In the genomic region with DNA sequence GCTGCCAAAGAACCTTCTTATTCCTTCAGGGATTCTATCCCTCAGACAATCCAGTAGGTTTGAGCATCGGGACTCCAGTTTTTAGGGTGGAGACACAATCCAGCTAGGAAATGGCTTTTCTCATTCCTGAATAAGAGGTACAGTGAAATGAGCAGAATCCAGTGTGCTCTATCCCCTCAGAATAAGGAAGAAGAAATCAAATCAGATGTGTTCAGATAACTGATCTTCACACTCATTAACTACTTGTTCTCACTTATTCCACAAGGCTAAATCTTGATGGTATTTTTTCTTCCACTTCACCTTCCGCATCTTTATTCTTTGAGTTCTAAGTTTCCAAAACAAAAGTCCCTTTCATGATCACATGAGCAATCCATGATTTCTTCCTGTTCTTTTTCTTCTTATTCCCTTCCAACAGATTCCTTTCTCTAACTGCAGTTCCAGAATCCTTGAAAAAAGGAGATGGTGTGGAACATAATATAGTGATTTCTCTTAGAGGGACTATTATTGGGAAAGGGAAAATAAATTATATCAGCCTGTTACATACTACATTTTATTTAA, we compare ENCODE assay signal across 9 cellular contexts. TPM values are rescaled to one million over a fixed set of nuclear protein-coding genes. Genes with fewer than 3 reads are reported as not detected.
DNase-seq lines count a peak whose midpoint lies in the region; FAIRE-seq and TF ChIP-seq lines count a peak whose summit lies in the region.
"Had no signal": no experiment of that assay in that cellular context is flagged by ENCODE, and none has a peak within 500 bp of the region (broad histone marks: within the 10 kb centered on the region; RNA-seq: fewer than 3 reads in every experiment).

No MANE protein-coding gene starts in this region.

- H3K9me3 ChIP-seq in muscle layer of colon (ENCODE audit: low read length) = no peaks in the 10 kb centered on the region

- H3K36me3 Mint-ChIP-seq in brain = peaks cover 40% of the 10 kb centered on the region
- H3K36me3 Mint-ChIP-seq: naive B cell had no signal

- no peaks in the 10 kb centered on the region for H3K36me3 ChIP-seq in muscle layer of colon (ENCODE audit: insufficient read depth, low read length)

- peaks cover 22% of the 10 kb centered on the region for H3K4me1 ChIP-seq in muscle layer of colon (ENCODE audit: insufficient read depth, low read length)

- no peak overlapping the region; the same call in 1 of the 2 replicates for H3K27ac ChIP-seq in HL-60 (replicated peaks)
- H3K27ac ChIP-seq in muscle layer of colon (ENCODE audit: low read depth, low read length) = peak overlapping the region; percentile 50

- peaks cover 19% of the 10 kb centered on the region for H3K27me3 Mint-ChIP-seq in brain

- peak overlapping the region; percentile 90 to 100 (median 97) for H3K4me3 Mint-ChIP-seq in brain

- H3K4me3 ChIP-seq in AG04449 (ENCODE audit: low read depth, low read length) (peak overlapping the region; percentile 62), HL-60 (replicated peaks; ENCODE audit: insufficient read depth, low read length) (peak overlapping the region; percentile 55), muscle layer of colon (ENCODE audit: low read depth in 1 of 2, low read length in 2 of 2) (peak overlapping the region in 1 of 2 donors; percentile 68)

- POLR2A ChIA-PET in AG04449 (lab: Yijun Ruan, JAX) = interaction anchor here (0.6 kb wide), 1 partner anchor 19 kb away, joined by 3 read pairs; no protein-coding TSS in a partner anchor

- CTCF ChIA-PET in AG04449 (lab: Yijun Ruan, JAX) = interaction anchor here (1.3 to 2.1 kb wide), 4 partner anchors 9 to 51 kb away, joined by 3 to 8 read pairs (median 6); a partner anchor contains a TSS

- H3K27me3 ChIP-seq in HL-60 (ENCODE audit: insufficient read depth, poor library complexity, severe bottlenecking) = no peaks in the 10 kb centered on the region
- H3K27me3 ChIP-seq in muscle layer of colon (ENCODE audit: control insufficient read depth in 1 of 2, insufficient read depth in 2 of 2, low read length in 2 of 2) = no peaks in the 10 kb centered on the region

- peak overlapping the region; percentile 97 to 100 (median 99) for H3K27ac Mint-ChIP-seq in brain

- no peak for TF ChIP-seq POLR2A in H54 (IDR thresholded peaks at IDR 0.05; ENCODE audit: low read depth, low read length)

- H3K9me3 Mint-ChIP-seq in brain = no peaks in the 10 kb centered on the region
- H3K9me3 Mint-ChIP-seq: naive B cell had no signal

- H3K4me1 Mint-ChIP-seq in brain = peaks cover 74% of the 10 kb centered on the region

- no peak for DNase-seq in AG04449 (ENCODE audit: low read depth, low spot score)
- no peak for DNase-seq in HL-60 (ENCODE audit: low read depth in 1 of 2, low spot score in 1 of 2)
- DNase-seq in Kasumi-1 (lab: John Stamatoyannopoulos, UW) = no peak
- DNase-seq in hippocampal formation (lab: John Stamatoyannopoulos, UW) = no peak
- DNase-seq in stimulated activated naive CD4-positive, alpha-beta T cell (lab: John Stamatoyannopoulos, UW) = no peak
- DNase-seq in H54 (ENCODE audit: insufficient read length, low spot score) = no peak

- FAIRE-seq in H54 (lab: Jason Lieb, UNC) = no peak

- peak overlapping the region; percentile 33 for H3K9ac ChIP-seq in muscle layer of colon (ENCODE audit: low read length)

- TF ChIP-seq CTCF in AG04449 (IDR thresholded peaks at IDR 0.05; ENCODE audit: insufficient read depth, low read length, missing control alignments) = no peak
- no peak for TF ChIP-seq CTCF in HL-60 (IDR thresholded peaks at IDR 0.05; ENCODE audit: insufficient read depth, low read length)
- no peak for TF ChIP-seq CTCF in brain (conservative IDR thresholded peaks at IDR 0.05)

RNA-seq across cellular contexts. Expression of a gene that starts 1.7 kb away (rescaled TPM):
- polyA plus RNA-seq in brain (ENCODE audit: insufficient read depth, low read depth, low replicate concordance) = 271 TPM

RNA-seq across cellular contexts. Expression of a gene that starts 4.0 kb away (rescaled TPM):
- 17.9 TPM for polyA plus RNA-seq in brain (ENCODE audit: insufficient read depth, low read depth, low replicate concordance)

RNA-seq across cellular contexts. Expression of a gene that starts 50.1 kb away (rescaled TPM):
- polyA plus RNA-seq in brain (ENCODE audit: insufficient read depth, low read depth, low replicate concordance) = 12.2 TPM
